ENCODE assay signal across 7 cellular contexts in the genomic region with DNA sequence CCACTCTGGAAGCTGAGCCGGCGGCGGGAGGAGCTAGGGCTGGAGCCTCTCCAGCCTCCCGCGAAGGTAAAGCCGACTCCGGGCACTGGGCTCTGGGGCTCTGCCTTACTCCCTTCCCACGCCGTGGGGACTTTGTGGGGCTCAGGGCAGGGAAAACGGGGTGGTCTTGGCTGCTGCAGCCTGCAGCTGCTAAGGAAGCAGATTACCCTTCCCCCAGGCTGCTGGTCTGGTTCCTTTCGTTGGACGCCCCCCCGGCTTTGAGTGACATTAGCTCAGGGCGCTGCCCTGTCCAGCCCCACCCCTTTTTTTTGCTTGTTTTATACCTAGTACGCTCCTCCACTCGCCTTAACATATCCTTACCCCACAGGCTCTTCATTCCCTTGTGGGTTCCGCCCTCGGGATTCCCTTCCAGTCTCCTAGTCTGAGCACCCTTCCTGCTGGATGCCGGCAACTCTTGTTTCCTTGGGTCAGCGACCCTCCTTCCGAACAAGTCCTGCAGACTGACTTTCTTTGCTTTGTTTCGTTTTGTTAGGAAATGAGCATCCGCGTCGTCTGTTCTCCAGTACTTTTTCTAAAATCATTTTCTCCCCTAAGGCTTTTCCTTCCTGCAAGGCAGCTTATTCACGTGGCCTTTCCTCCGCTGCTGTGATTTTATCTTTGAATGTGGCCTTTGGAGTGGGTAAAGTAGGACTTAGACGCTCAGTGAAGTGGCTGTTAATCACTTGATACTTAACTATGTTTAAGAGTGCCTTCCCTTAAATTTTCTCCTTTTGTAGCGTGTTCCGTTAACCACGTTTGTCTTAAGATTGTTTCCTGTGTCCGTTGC. TPM values are rescaled to one million over a fixed set of nuclear protein-coding genes. Genes with fewer than 3 reads are reported as not detected.
DNase-seq lines count a peak whose midpoint lies in the region; ATAC-seq and TF ChIP-seq lines count a peak whose summit lies in the region.

No MANE protein-coding gene starts in this region.

- DNase-seq in GM12864 (ENCODE audit: low read depth) = peak; percentile 46
- DNase-seq in H4 (ENCODE audit: low spot score) = peak; percentile 80
- peak; percentile 59 for DNase-seq in KG1 (lab: John Stamatoyannopoulos, UW)
- DNase-seq in SIG-M5 (lab: John Stamatoyannopoulos, UW) = peak; percentile 27
- DNase-seq in body of pancreas = peak; percentile 55 to 77 (median 67)

- H3K27ac ChIP-seq in body of pancreas (peak overlapping the region; percentile 82 to 94 (median 89)), iPS-20b (ENCODE audit: low read length) (peak overlapping the region; percentile 79), skeletal muscle tissue (ENCODE audit: low read depth, low read length) (peak overlapping the region; percentile 87)

- H3K9me3 ChIP-seq in body of pancreas = no peaks in the 10 kb centered on the region
- no peaks in the 10 kb centered on the region for H3K9me3 ChIP-seq in iPS-20b (ENCODE audit: insufficient read depth, low read depth, low read length)
- H3K9me3 ChIP-seq in skeletal muscle tissue (ENCODE audit: control insufficient read depth in 3 of 3, low read length in 3 of 3) = no peaks in the 10 kb centered on the region

- intact Hi-C loops in body of pancreas (cut with DNase I) = no loop called here

- H3K4me3 ChIP-seq in GM12864 (ENCODE audit: low read depth, low read length) = peak overlapping the region; percentile 100
- H3K4me3 ChIP-seq in body of pancreas = peak overlapping the region; percentile 93 to 99
- peak overlapping the region; percentile 92 for H3K4me3 ChIP-seq in iPS-20b (ENCODE audit: low read length)
- peak overlapping the region; percentile 93 to 97 (median 97) for H3K4me3 ChIP-seq in skeletal muscle tissue (ENCODE audit: low read length in 3 of 3)

- H3K9ac ChIP-seq in iPS-20b (ENCODE audit: low read depth, low read length) (peak overlapping the region; percentile 89), skeletal muscle tissue (ENCODE audit: low read depth in 1 of 3, low read length in 3 of 3) (peak overlapping the region; percentile 89 to 95 (median 92))

- H3K4me1 ChIP-seq in body of pancreas (peaks cover 16% of the 10 kb centered on the region), iPS-20b (ENCODE audit: insufficient read depth, low read length) (peaks cover 4% of the 10 kb centered on the region; the same call in 1 of the 2 replicates), skeletal muscle tissue (ENCODE audit: control insufficient read depth in 3 of 3, insufficient read depth in 3 of 3, low read length in 3 of 3) (peaks cover 12 to 19% (median 14%) of the 10 kb centered on the region in 3 donors)

- ATAC-seq in body of pancreas = peak; percentile 42

- TF ChIP-seq CTCF in GM12864 (IDR thresholded peaks at IDR 0.05; ENCODE audit: low read depth, low read length, missing control alignments) (no peak), body of pancreas (IDR thresholded peaks at IDR 0.05) (no peak)

- H3K27me3 ChIP-seq in body of pancreas (no peaks in the 10 kb centered on the region), iPS-20b (ENCODE audit: insufficient read depth, low read length) (no peaks in the 10 kb centered on the region), skeletal muscle tissue (ENCODE audit: control insufficient read depth in 3 of 3, insufficient read depth in 3 of 3, low read length in 3 of 3) (no peaks in the 10 kb centered on the region)

- TF ChIP-seq POLR2A in body of pancreas (IDR thresholded peaks at IDR 0.05) = peak in 2 of 3 donors; percentile 43 to 45

- WGBS in body of pancreas, 2 donors = 0 to 1% methylated on average over 25 to 32 of the region's 32 CpGs

- no peaks in the 10 kb centered on the region for H3K36me3 ChIP-seq in body of pancreas (replicated peaks in 1 of 2; ENCODE audit: insufficient read depth in 1 of 2, low read depth in 2 of 2)
- H3K36me3 ChIP-seq in iPS-20b (ENCODE audit: insufficient read depth, low read depth, low read length) = no peaks in the 10 kb centered on the region
- H3K36me3 ChIP-seq in skeletal muscle tissue (ENCODE audit: control insufficient read depth in 3 of 3, insufficient read depth in 3 of 3, low read length in 3 of 3) = no peaks in the 10 kb centered on the region

RNA-seq across cellular contexts. Expression of gene DNAJC13, which starts 0.6 kb away (rescaled TPM):
- 31.8 and 34.8 TPM in 2 replicates for total RNA-seq in H4 (2014; rRNA removed; shearing (Covaris generic))
- 10 to 100 TPM; 21.5 to 36.9 TPM for total RNA-seq in body of pancreas
- 44.4 TPM for total RNA-seq in skeletal muscle tissue

Comparison
In these comparisons a context has a peak if more than half of its experiments do, and no peak if none do; other contexts are left out.
1. Peak in every context shown above with its lines: DNase-seq, ATAC-seq, H3K4me3 ChIP-seq and H3K27ac ChIP-seq.
2. DNase-seq: peak in every context shown above with its lines; median percentile 80 in H4; 67 in body of pancreas; 59 in KG1; 46 in GM12864; 27 in SIG-M5.